In the genomic region with DNA sequence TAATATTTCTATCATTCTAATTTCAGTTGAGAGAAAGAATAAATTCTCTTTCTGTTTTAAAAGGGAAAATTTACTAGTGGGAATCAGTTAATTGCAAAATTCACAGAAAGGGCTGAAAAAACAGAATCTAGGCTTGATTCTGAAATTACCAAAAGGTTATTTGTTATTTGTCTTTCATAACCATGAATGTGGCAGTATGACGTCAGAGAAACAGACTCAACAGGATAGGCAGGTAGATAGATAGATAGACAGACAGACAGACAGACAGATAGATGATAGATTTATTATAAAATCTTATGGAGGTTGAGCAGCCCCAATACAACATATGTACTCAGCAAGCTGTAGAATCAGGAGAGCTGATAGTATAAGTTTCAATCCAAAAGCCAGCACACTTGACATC, we compare ENCODE assay signal across 26 cellular contexts.
"Had no signal": no experiment of that assay in that cellular context is flagged by ENCODE, and none has a peak within 500 bp of the region (broad histone marks: within the 10 kb centered on the region; RNA-seq: fewer than 3 reads in every experiment).

No MANE protein-coding gene starts in this region.

- H3K9me3 ChIP-seq: ovary, psoas muscle, spleen, stomach, thoracic aorta, thyroid gland, tibial nerve, upper lobe of left lung, vagina had no signal

- H3K27ac ChIP-seq: neural progenitor cell, ovary, parathyroid adenoma, psoas muscle, skin epidermis, spleen, stomach, thoracic aorta, thyroid gland, tibial nerve, upper lobe of left lung, vagina had no signal

- H3K4me1 ChIP-seq: neural progenitor cell, parathyroid adenoma, psoas muscle, spleen, stomach, thyroid gland, tibial nerve, upper lobe of left lung, vagina had no signal

- H3K4me2 ChIP-seq: neural progenitor cell, smooth muscle cell had no signal

- H2AFZ ChIP-seq: neural progenitor cell, parathyroid adenoma had no signal

- DNase-seq: natural killer cell; occipital lobe; ovary; posterior cingulate gyrus; psoas muscle; right cardiac atrium; spleen; stimulated activated CD4-positive, alpha-beta T cell treated with anti-CD3 and anti-CD28 coated beads, Interleukin-12 subunit alpha, Interleukin-12 subunit beta, amount 100 ng/mL, for 4 hours; stimulated activated CD4-positive, alpha-beta T cell treated with anti-CD3 and anti-CD28 coated beads, Interleukin-1b, Interleukin-23, amount 100 ng/mL, for 48 hours; stimulated activated CD4-positive, alpha-beta T cell treated with anti-CD3 and anti-CD28 coated beads, Interleukin-4, amount 100 ng/mL, for 24 hours; stimulated activated naive B cell treated with anti-CD40 and anti-IgM and Interleukin-4, amounts not matched to agents 10 μg/mL and 1 μg/mL and 100 μg/mL, for 72 hours; stimulated activated naive CD4-positive, alpha-beta T cell treated with Interleukin-2 at 50 U/mL for 16 hours; stomach; thyroid gland; trophoblast cell; upper lobe of left lung had no signal

- ATAC-seq: natural killer cell; psoas muscle; right cardiac atrium; sciatic nerve; stimulated activated effector memory CD8-positive, alpha-beta T cell treated with anti-CD3 and anti-CD28 coated beads, Interleukin-12 subunit alpha, Interleukin-12 subunit beta, amount 100 ng/mL, for 72 hours; stimulated activated naive B cell treated with anti-CD40 and anti-IgM and Interleukin-4, amounts not matched to agents 10 μg/mL and 1 μg/mL and 100 μg/mL, for 72 hours had no signal

- FAIRE-seq: urothelium cell line had no signal

- H3K79me2 ChIP-seq: parathyroid adenoma had no signal

- H3K4me3 ChIP-seq: neural progenitor cell, ovary, psoas muscle, skin epidermis, smooth muscle cell, spleen, stomach, thoracic aorta, thyroid gland, tibial nerve, upper lobe of left lung, vagina had no signal

- H3K27me3 ChIP-seq: neural progenitor cell, ovary, spleen, stomach, thyroid gland, tibial nerve, upper lobe of left lung, vagina had no signal

- H3K36me3 ChIP-seq: neural progenitor cell, ovary, spleen, stomach, thoracic aorta, thyroid gland, tibial nerve, upper lobe of left lung, vagina had no signal

- H3K9ac ChIP-seq: neural progenitor cell, parathyroid adenoma had no signal
